ENCODE assay signal across 25 cellular contexts in the genomic region with DNA sequence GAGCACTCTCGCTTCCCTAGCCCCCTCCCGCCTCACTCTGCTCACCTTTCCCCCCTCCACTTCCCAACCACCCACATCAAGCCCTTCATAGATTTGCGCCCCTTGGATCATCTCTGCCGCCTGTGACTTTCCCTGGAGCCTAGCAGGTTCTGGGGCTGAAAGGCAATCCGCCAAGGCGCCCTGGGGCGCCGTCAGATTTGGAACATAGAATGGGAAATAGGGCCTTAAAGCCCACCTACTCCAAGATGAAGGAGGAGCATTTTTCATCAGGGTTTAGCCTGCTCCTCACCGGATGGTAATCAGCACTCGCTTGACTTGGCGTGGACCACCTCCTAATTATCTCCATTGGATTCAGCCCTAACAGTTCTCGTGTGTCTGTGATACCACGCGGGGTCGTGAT. TPM values are rescaled to one million over a fixed set of nuclear protein-coding genes. Genes with fewer than 3 reads are reported as not detected.
DNase-seq lines count a peak whose midpoint lies in the region; ATAC-seq and TF ChIP-seq lines count a peak whose summit lies in the region.
"Had no signal": no experiment of that assay in that cellular context is flagged by ENCODE, and none has a peak within 500 bp of the region (broad histone marks: within the 10 kb centered on the region; RNA-seq: fewer than 3 reads in every experiment).

No MANE protein-coding gene starts in this region.

- DNase-seq in BE2C = no peak
- peak; percentile 35 for DNase-seq in NCI-H1105 (lab: John Stamatoyannopoulos, UW)
- no peak for DNase-seq in dorsolateral prefrontal cortex
- peak; percentile 11 for DNase-seq in left kidney (ENCODE audit: low read depth, low spot score)
- no peak for DNase-seq in KG1 (lab: John Stamatoyannopoulos, UW)
- no peak for DNase-seq in progenitor cell of endocrine pancreas (ENCODE audit: low spot score, unreplicated experiment)
- no peak for DNase-seq in stimulated activated naive B cell treated with anti-CD40 and anti-IgM and Interleukin-4, amounts not matched to agents 10 μg/mL and 1 μg/mL and 100 μg/mL, for 72 hours
- no peak for DNase-seq in effector memory CD4-positive, alpha-beta T cell
- DNase-seq: activated CD4-positive, CD25-positive, alpha-beta regulatory T cell treated with anti-CD3 and anti-CD28 coated beads, Interleukin-2, amount 50 U/mL, for 72 hours; activated naive CD8-positive, alpha-beta T cell treated with anti-CD3 and anti-CD28 coated beads for 36 hours; brain microvascular endothelial cell; foreskin keratinocyte; KBM-7; left colon; NCI-H2081; NCI-H526 treated with DMSO at 0.1 percent for 48 hours; stimulated activated CD4-positive, alpha-beta T cell treated with anti-CD3 and anti-CD28 coated beads, Interleukin-12 subunit alpha, Interleukin-12 subunit beta, amount 100 ng/mL, for 4 hours; substantia nigra had no signal

- TF ChIP-seq CTCF in BE2C (IDR thresholded peaks at IDR 0.05; ENCODE audit: low read depth, low read length) = no peak
- no peak for TF ChIP-seq CTCF in dorsolateral prefrontal cortex (IDR thresholded peaks at IDR 0.05 in 54 of 56, conservative IDR thresholded peaks at IDR 0.05 in 2 of 56; ENCODE audit: low read depth in 1 of 56, partially characterized antibody in 56 of 56)
- TF ChIP-seq CTCF in progenitor cell of endocrine pancreas (IDR thresholded peaks at IDR 0.05; ENCODE audit: unreplicated experiment) = no peak

- H3K36me3 Mint-ChIP-seq in progenitor cell of endocrine pancreas (ENCODE audit: insufficient read depth) = no peaks in the 10 kb centered on the region
- peaks cover 0 to 4% of the 10 kb centered on the region in 2 donors for H3K36me3 Mint-ChIP-seq in stimulated activated naive B cell treated with anti-CD40 and anti-IgM and Interleukin-4, amounts not matched to agents 10 μg/mL and 1 μg/mL and 100 μg/mL, for 72 hours
- H3K36me3 Mint-ChIP-seq: activated naive CD8-positive, alpha-beta T cell treated with anti-CD3 and anti-CD28 coated beads for 36 hours; mesothelial cell of epicardium had no signal

- no peak for ATAC-seq in stimulated activated naive B cell treated with anti-CD40 and anti-IgM and Interleukin-4, amounts not matched to agents 10 μg/mL and 1 μg/mL and 100 μg/mL, for 72 hours (replicated peaks)
- ATAC-seq: foreskin keratinocyte; left colon; natural killer cell treated with Interleukin-12 subunit alpha and Interleukin-12 subunit beta and Interleukin-15 and Interleukin-18, amount 100 ng/mL, for 72 hours; Panc1 had no signal

- peaks cover 70% of the 10 kb centered on the region for H3K27me3 Mint-ChIP-seq in progenitor cell of endocrine pancreas
- peaks cover 55 to 70% of the 10 kb centered on the region in 2 donors for H3K27me3 Mint-ChIP-seq in stimulated activated naive B cell treated with anti-CD40 and anti-IgM and Interleukin-4, amounts not matched to agents 10 μg/mL and 1 μg/mL and 100 μg/mL, for 72 hours

- no peaks in the 10 kb centered on the region for H3K36me3 ChIP-seq in BE2C
- no peaks in the 10 kb centered on the region for H3K36me3 ChIP-seq in effector memory CD4-positive, alpha-beta T cell (ENCODE audit: control insufficient read depth, insufficient read depth, low read length)
- H3K36me3 ChIP-seq: brain microvascular endothelial cell had no signal

- H3K9me3 Mint-ChIP-seq in progenitor cell of endocrine pancreas (ENCODE audit: low read depth) = no peaks in the 10 kb centered on the region
- peaks cover 0 to 6% of the 10 kb centered on the region in 2 donors for H3K9me3 Mint-ChIP-seq in stimulated activated naive B cell treated with anti-CD40 and anti-IgM and Interleukin-4, amounts not matched to agents 10 μg/mL and 1 μg/mL and 100 μg/mL, for 72 hours
- H3K9me3 Mint-ChIP-seq: activated naive CD8-positive, alpha-beta T cell treated with anti-CD3 and anti-CD28 coated beads for 36 hours; mesothelial cell of epicardium; natural killer cell treated with Interleukin-12 subunit alpha and Interleukin-12 subunit beta and Interleukin-15 and Interleukin-18, amount 100 ng/mL, for 72 hours; T-helper 2 cell treated with Interferon-gamma antibody and Interleukin-4, amounts not matched to agents 5 μg/mL and 100 μg/mL, for 36 hours had no signal

- H3K27me3 ChIP-seq in BE2C (peaks cover 5% of the 10 kb centered on the region), dorsolateral prefrontal cortex (peaks cover 0 to 58% (median 14%) of the 10 kb centered on the region in 45 donors)
- peaks cover 24% of the 10 kb centered on the region for H3K27me3 ChIP-seq in effector memory CD4-positive, alpha-beta T cell (replicated peaks; ENCODE audit: control insufficient read depth, insufficient read depth, low read length, poor library complexity, severe bottlenecking)

- H3K4me3 ChIP-seq in BE2C (ENCODE audit: low read depth, low read length) (peak overlapping the region; percentile 79), dorsolateral prefrontal cortex (peak overlapping the region in 55 of 59 donors; percentile 17 to 67 (median 55))
- no peak overlapping the region for H3K4me3 ChIP-seq in effector memory CD4-positive, alpha-beta T cell (ENCODE audit: insufficient read depth, low read depth, low read length, poor library complexity, severe bottlenecking)

- H3K4me1 ChIP-seq in BE2C = 0 out of 2 replicates have a peak, but pooled peaks cover 2% of the 10 kb centered on the region
- H3K4me1 ChIP-seq in effector memory CD4-positive, alpha-beta T cell (ENCODE audit: control insufficient read depth, insufficient read depth, low read length, poor library complexity, severe bottlenecking) = no peaks in the 10 kb centered on the region
- H3K4me1 ChIP-seq: foreskin keratinocyte had no signal

- H3K4me1 Mint-ChIP-seq in progenitor cell of endocrine pancreas (ENCODE audit: low read depth) = peaks cover 8% of the 10 kb centered on the region
- peaks cover 8 to 10% of the 10 kb centered on the region in 2 donors for H3K4me1 Mint-ChIP-seq in stimulated activated naive B cell treated with anti-CD40 and anti-IgM and Interleukin-4, amounts not matched to agents 10 μg/mL and 1 μg/mL and 100 μg/mL, for 72 hours

- H3K9me3 ChIP-seq in BE2C = no peaks in the 10 kb centered on the region
- no peaks in the 10 kb centered on the region for H3K9me3 ChIP-seq in effector memory CD4-positive, alpha-beta T cell (ENCODE audit: control insufficient read depth, low read length)

- intact Hi-C loops in dorsolateral prefrontal cortex (cut with DNase I) = loop anchor here (10.0 kb wide), 2 partner anchors 311 to 999 kb away; no protein-coding TSS in a partner anchor

- no peak overlapping the region for H3K4me3 Mint-ChIP-seq in progenitor cell of endocrine pancreas (ENCODE audit: low read depth)
- no peak overlapping the region for H3K4me3 Mint-ChIP-seq in stimulated activated naive B cell treated with anti-CD40 and anti-IgM and Interleukin-4, amounts not matched to agents 10 μg/mL and 1 μg/mL and 100 μg/mL, for 72 hours
- H3K4me3 Mint-ChIP-seq: activated naive CD8-positive, alpha-beta T cell treated with anti-CD3 and anti-CD28 coated beads for 36 hours; mesothelial cell of epicardium; natural killer cell treated with Interleukin-12 subunit alpha and Interleukin-12 subunit beta and Interleukin-15 and Interleukin-18, amount 100 ng/mL, for 72 hours; T-helper 2 cell treated with Interferon-gamma antibody and Interleukin-4, amounts not matched to agents 5 μg/mL and 100 μg/mL, for 36 hours had no signal

- H3K27ac ChIP-seq in dorsolateral prefrontal cortex = no peak overlapping the region
- no peak overlapping the region for H3K27ac ChIP-seq in effector memory CD4-positive, alpha-beta T cell (ENCODE audit: insufficient read depth, low read length, poor library complexity, severe bottlenecking)
- H3K27ac ChIP-seq: brain microvascular endothelial cell, foreskin keratinocyte had no signal

- no peak overlapping the region for H3K27ac Mint-ChIP-seq in progenitor cell of endocrine pancreas
- no peak overlapping the region for H3K27ac Mint-ChIP-seq in stimulated activated naive B cell treated with anti-CD40 and anti-IgM and Interleukin-4, amounts not matched to agents 10 μg/mL and 1 μg/mL and 100 μg/mL, for 72 hours
- H3K27ac Mint-ChIP-seq: activated naive CD8-positive, alpha-beta T cell treated with anti-CD3 and anti-CD28 coated beads for 36 hours; mesothelial cell of epicardium; natural killer cell treated with Interleukin-12 subunit alpha and Interleukin-12 subunit beta and Interleukin-15 and Interleukin-18, amount 100 ng/mL, for 72 hours; T-helper 2 cell treated with Interferon-gamma antibody and Interleukin-4, amounts not matched to agents 5 μg/mL and 100 μg/mL, for 36 hours had no signal

RNA-seq across cellular contexts. Expression of gene CPNE4, which starts 1.3 kb away (rescaled TPM):
- 26.6 TPM for polyA plus RNA-seq in BE2C (2012; ENCODE audit: insufficient read depth, insufficient read length, low read depth)
- total RNA-seq in dorsolateral prefrontal cortex (10 to 100 TPM; 10.7 to 62.8 (median 38.4) TPM), progenitor cell of endocrine pancreas (4.6 and 5.5 TPM in 2 replicates)
- total RNA-seq: activated CD8-positive, alpha-beta memory T cell treated with anti-CD3 and anti-CD28 coated beads for 36 hours; activated naive CD8-positive, alpha-beta T cell treated with anti-CD3 and anti-CD28 coated beads for 36 hours; foreskin keratinocyte; natural killer cell treated with Interleukin-12 subunit alpha and Interleukin-12 subunit beta and Interleukin-15 and Interleukin-18, amount 100 ng/mL, for 72 hours; SK-MEL-5 had no signal
- polyA plus RNA-seq: CD14-positive monocyte, foreskin keratinocyte had no signal

Comparison
In these comparisons a context has a peak if more than half of its experiments do, and no peak if none do; other contexts are left out.
1. DNase-seq: peak in NCI-H1105 (single experiment) and left kidney (single experiment); none in BE2C (single experiment), dorsolateral prefrontal cortex (0 of 10), KG1 (single experiment), progenitor cell of endocrine pancreas (single experiment), stimulated activated naive B cell treated with anti-CD40 and anti-IgM and Interleukin-4, amounts not matched to agents 10 μg/mL and 1 μg/mL and 100 μg/mL, for 72 hours (single experiment) and effector memory CD4-positive, alpha-beta T cell (0 of 3).